In the genomic region with DNA sequence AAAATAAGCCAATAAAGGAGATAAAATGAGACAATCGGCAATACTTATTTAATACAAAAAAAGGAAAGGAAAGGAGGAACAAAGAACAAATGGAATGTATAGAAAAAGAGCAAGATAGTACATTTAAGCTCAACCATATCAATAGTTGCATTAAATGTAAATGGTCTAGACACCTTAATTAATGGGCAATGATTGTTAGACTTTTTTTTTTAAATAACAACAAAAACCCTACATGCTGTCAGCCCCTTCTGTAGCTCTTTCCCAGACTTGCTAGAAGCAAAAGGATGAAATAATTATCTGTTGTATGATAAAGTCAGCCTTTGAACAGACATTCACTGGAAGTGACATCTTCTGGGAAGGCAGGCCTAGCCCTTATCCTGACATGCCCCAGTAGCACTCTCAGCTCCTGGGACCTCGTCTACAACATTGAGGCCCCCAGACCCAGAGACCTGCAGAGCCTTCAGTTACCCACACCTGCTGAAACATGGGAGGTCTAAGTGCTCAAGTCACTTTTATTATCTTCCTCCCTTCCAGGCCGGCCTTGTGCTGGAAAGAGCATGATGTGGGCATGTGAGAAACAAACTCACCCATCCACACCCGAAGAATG, we compare ENCODE assay signal across 1 cellular context.
TF ChIP-seq lines count a peak whose summit lies in the region.

No MANE protein-coding gene starts in this region.

TF ChIP-seq in liver, 16 proteins besides CTCF, POLR2A, EP300 and RAD21:
- TF ChIP-seq REST (IDR thresholded peaks at IDR 0.05) (no peak), ATF3 (IDR thresholded peaks at IDR 0.05) (no peak), HNF4G (IDR thresholded peaks at IDR 0.05) (no peak), FOXA1 (IDR thresholded peaks at IDR 0.05) (no peak)
